1 cellular context compared by ENCODE assay signal in the genomic region with DNA sequence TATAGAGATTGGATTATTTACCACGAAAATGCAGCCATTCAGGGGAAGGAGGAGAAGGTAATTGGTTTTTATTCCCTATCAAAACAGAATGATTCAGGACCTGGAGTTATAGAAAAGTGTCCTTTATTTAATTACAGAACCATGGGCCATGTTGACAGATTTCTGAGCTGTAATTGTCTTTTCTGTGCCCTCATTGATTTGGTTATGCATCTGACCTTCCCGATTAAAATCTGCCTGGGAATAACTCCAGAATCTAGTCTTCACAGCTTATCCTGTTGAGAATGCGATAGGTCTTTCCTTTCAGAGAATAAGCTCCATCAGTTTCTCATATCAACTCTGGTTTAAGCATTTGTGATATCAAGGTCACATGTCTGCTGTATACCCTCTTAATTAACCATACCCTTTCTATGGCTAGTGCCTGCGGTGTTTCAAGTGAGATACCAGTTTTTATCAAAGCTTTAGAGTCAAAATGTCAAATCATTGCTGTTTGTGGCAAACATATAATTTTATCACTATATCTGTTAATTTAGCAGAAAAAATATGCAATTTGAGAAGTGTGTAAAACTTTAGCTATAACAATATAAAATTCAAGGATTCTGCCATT.
TF ChIP-seq lines count a peak whose summit lies in the region.

No MANE protein-coding gene starts in this region.

TF ChIP-seq in SK-N-SH treated with all-trans-retinoic acid at 6 μM for 48 hours, 23 proteins besides CTCF, POLR2A, EP300 and RAD21 (continued from another document):
- no peak for TF ChIP-seq CSRNP3 (CRISPR knock-in tag; IDR thresholded peaks at IDR 0.05)
- no peak for TF ChIP-seq ZNF8 (CRISPR knock-in tag; IDR thresholded peaks at IDR 0.05)
- no peak for TF ChIP-seq ZNF565 (CRISPR knock-in tag; conservative IDR thresholded peaks at IDR 0.05; ENCODE audit: low read depth)
- TF ChIP-seq POU6F1 (CRISPR knock-in tag; IDR thresholded peaks at IDR 0.05; ENCODE audit: borderline replicate concordance, low read depth): no peak
- TF ChIP-seq ZC3H10 (CRISPR knock-in tag; IDR thresholded peaks at IDR 0.05): no peak
- peak; percentile 70 for TF ChIP-seq TCF4 (CRISPR knock-in tag; IDR thresholded peaks at IDR 0.05; ENCODE audit: borderline replicate concordance)
- no peak for TF ChIP-seq ZNF70 (CRISPR knock-in tag; IDR thresholded peaks at IDR 0.05)
- TF ChIP-seq CSDC2 (CRISPR knock-in tag; IDR thresholded peaks at IDR 0.05): no peak
